Comparison of ENCODE assay signal across 9 cellular contexts in the genomic region with DNA sequence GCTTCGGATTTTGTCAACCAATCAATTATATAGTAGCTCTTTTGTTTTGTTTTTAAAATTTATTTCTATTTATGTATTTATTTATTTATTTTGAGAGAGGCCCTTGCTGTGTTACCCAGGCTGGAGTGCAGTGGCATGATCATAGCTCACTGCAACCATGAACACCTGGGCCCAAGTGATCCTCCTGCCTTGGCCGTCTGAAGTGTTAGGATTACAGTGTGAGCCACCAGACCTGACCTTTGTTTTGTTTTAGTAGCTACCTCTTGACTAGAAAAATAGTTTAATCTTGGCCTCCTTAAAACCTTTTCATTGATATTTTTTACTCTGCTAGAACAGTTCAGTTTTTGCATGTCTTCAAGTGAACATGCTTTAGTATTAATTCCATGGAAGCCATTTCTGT. TPM values are rescaled to one million over a fixed set of nuclear protein-coding genes. Genes with fewer than 3 reads are reported as not detected.
DNase-seq lines count a peak whose midpoint lies in the region; ATAC-seq, FAIRE-seq and TF ChIP-seq lines count a peak whose summit lies in the region.
"Had no signal": no experiment of that assay in that cellular context is flagged by ENCODE, and none has a peak within 500 bp of the region (broad histone marks: within the 10 kb centered on the region; RNA-seq: fewer than 3 reads in every experiment).

No MANE protein-coding gene starts in this region.

- no peak for ATAC-seq in activated CD8-positive, alpha-beta T cell treated with anti-CD3 and anti-CD28 coated beads for 36 hours
- ATAC-seq in GM18502 (IDR thresholded peaks at IDR 0.05; ENCODE audit: poor library complexity, unreplicated experiment) (no peak), HG03045 (IDR thresholded peaks at IDR 0.05; ENCODE audit: unreplicated experiment) (no peak)

- POLR2A ChIA-PET in activated CD4-positive, alpha-beta T cell treated with anti-CD3 and anti-CD28 coated beads, Interleukin-2, amount 10 ng/mL, durations not matched to agents 7 days and 5 days (lab: Charles Lee) = no interaction called here
- POLR2A ChIA-PET in activated CD8-positive, alpha-beta T cell treated with anti-CD3 and anti-CD28 coated beads for 36 hours (lab: Charles Lee) = interaction anchor here (1.3 to 2.1 kb wide), 3 partner anchors 14 to 20 kb away, joined by 3 to 6 read pairs (median 4); no protein-coding TSS in a partner anchor

- H3K9ac ChIP-seq in kidney (ENCODE audit: low read length in 2 of 2) = peak overlapping the region in 1 of 2 donors; percentile 42

- H3K4me3 ChIP-seq in kidney (ENCODE audit: low read length in 2 of 2) (no peak overlapping the region), stomach (no peak overlapping the region)

- no peaks in the 10 kb centered on the region for H3K27me3 ChIP-seq in stomach

- 36 to 50% (median 45%) methylated on average over 2 of the region's 2 CpGs for WGBS in stomach, 5 donors

- intact Hi-C loops in activated CD8-positive, alpha-beta T cell treated with anti-CD3 and anti-CD28 coated beads for 36 hours (cut with micrococcal nuclease) = no loop called here
- intact Hi-C loops in kidney (cut with DNase I) = no loop called here
- intact Hi-C loops in stomach (cut with DNase I; ENCODE audit: low total_unique reads) = no loop called here

- H3K27ac Mint-ChIP-seq in activated CD4-positive, alpha-beta T cell treated with anti-CD3 and anti-CD28 coated beads, Interleukin-2, amount 10 ng/mL, durations not matched to agents 7 days and 5 days = peak overlapping the region; percentile 93
- peak overlapping the region; percentile 88 for H3K27ac Mint-ChIP-seq in activated CD8-positive, alpha-beta T cell treated with anti-CD3 and anti-CD28 coated beads for 36 hours

- TF ChIP-seq POLR2A in stomach (IDR thresholded peaks at IDR 0.05) = no peak

- DNase-seq in activated CD4-positive, alpha-beta T cell treated with anti-CD3 and anti-CD28 coated beads, Interleukin-2, amount 10 ng/mL, durations not matched to agents 7 days and 5 days = no peak
- DNase-seq in activated CD4-positive, alpha-beta T cell treated with anti-CD3 and anti-CD28 coated beads for 1 hour = no peak
- no peak for DNase-seq in activated CD8-positive, alpha-beta T cell treated with anti-CD3 and anti-CD28 coated beads for 36 hours
- DNase-seq in kidney (no peak), stomach (no peak)
- no peak for DNase-seq in stimulated activated CD4-positive, alpha-beta T cell treated with anti-CD3 and anti-CD28 coated beads, Interleukin-2, amount 100 ng/mL, for 24 hours

- TF ChIP-seq EP300 in stomach (IDR thresholded peaks at IDR 0.05) = no peak

- peak overlapping the region; percentile 57 for H3K4me3 Mint-ChIP-seq in activated CD4-positive, alpha-beta T cell treated with anti-CD3 and anti-CD28 coated beads, Interleukin-2, amount 10 ng/mL, durations not matched to agents 7 days and 5 days
- peak overlapping the region; percentile 45 for H3K4me3 Mint-ChIP-seq in activated CD8-positive, alpha-beta T cell treated with anti-CD3 and anti-CD28 coated beads for 36 hours

- CTCF ChIA-PET in activated CD4-positive, alpha-beta T cell treated with anti-CD3 and anti-CD28 coated beads, Interleukin-2, amount 10 ng/mL, durations not matched to agents 7 days and 5 days (lab: Charles Lee) = interaction anchor here (0.6 to 1.0 kb wide), 2 partner anchors 272 to 492 kb away, joined by 3 read pairs; no protein-coding TSS in a partner anchor
- CTCF ChIA-PET in activated CD8-positive, alpha-beta T cell treated with anti-CD3 and anti-CD28 coated beads for 36 hours (lab: Charles Lee) = interaction anchor here (1.0 to 2.0 kb wide), 4 partner anchors 10 to 77 kb away, joined by 3 to 14 read pairs (median 8); no protein-coding TSS in a partner anchor

- H3K9me3 Mint-ChIP-seq in activated CD4-positive, alpha-beta T cell treated with anti-CD3 and anti-CD28 coated beads, Interleukin-2, amount 10 ng/mL, durations not matched to agents 7 days and 5 days = no peaks in the 10 kb centered on the region
- no peaks in the 10 kb centered on the region for H3K9me3 Mint-ChIP-seq in activated CD8-positive, alpha-beta T cell treated with anti-CD3 and anti-CD28 coated beads for 36 hours

- H3K4me1 ChIP-seq in kidney (ENCODE audit: control insufficient read depth in 1 of 2, insufficient read depth in 1 of 2, low read depth in 1 of 2, low read length in 2 of 2) (peaks cover 21 to 27% of the 10 kb centered on the region in 2 donors), stomach (peaks cover 10 to 44% (median 29%) of the 10 kb centered on the region in 4 donors)

- peaks cover 60% of the 10 kb centered on the region for H3K4me1 Mint-ChIP-seq in activated CD4-positive, alpha-beta T cell treated with anti-CD3 and anti-CD28 coated beads, Interleukin-2, amount 10 ng/mL, durations not matched to agents 7 days and 5 days
- H3K4me1 Mint-ChIP-seq in activated CD8-positive, alpha-beta T cell treated with anti-CD3 and anti-CD28 coated beads for 36 hours (ENCODE audit: low read depth) = peaks cover 54% of the 10 kb centered on the region

- no peak for TF ChIP-seq CTCF in activated CD8-positive, alpha-beta T cell treated with anti-CD3 and anti-CD28 coated beads for 36 hours (IDR thresholded peaks at IDR 0.05)
- TF ChIP-seq CTCF in kidney (IDR thresholded peaks at IDR 0.05; ENCODE audit: borderline replicate concordance, extremely low read depth, insufficient read depth) (no peak), stomach (IDR thresholded peaks at IDR 0.05) (no peak)

- peaks cover 13% of the 10 kb centered on the region for H3K36me3 Mint-ChIP-seq in activated CD4-positive, alpha-beta T cell treated with anti-CD3 and anti-CD28 coated beads, Interleukin-2, amount 10 ng/mL, durations not matched to agents 7 days and 5 days (ENCODE audit: low read depth)
- H3K36me3 Mint-ChIP-seq in activated CD8-positive, alpha-beta T cell treated with anti-CD3 and anti-CD28 coated beads for 36 hours (ENCODE audit: low read depth) = peaks cover 1% of the 10 kb centered on the region

- no peaks in the 10 kb centered on the region for H3K27me3 Mint-ChIP-seq in activated CD4-positive, alpha-beta T cell treated with anti-CD3 and anti-CD28 coated beads, Interleukin-2, amount 10 ng/mL, durations not matched to agents 7 days and 5 days
- no peaks in the 10 kb centered on the region for H3K27me3 Mint-ChIP-seq in activated CD8-positive, alpha-beta T cell treated with anti-CD3 and anti-CD28 coated beads for 36 hours

- no peak for FAIRE-seq in kidney (lab: Jason Lieb, UNC)
- FAIRE-seq: islet of Langerhans had no signal

- H3K9me3 ChIP-seq in kidney (ENCODE audit: control insufficient read depth in 1 of 2, low read length in 2 of 2) = no peaks in the 10 kb centered on the region
- no peaks in the 10 kb centered on the region for H3K9me3 ChIP-seq in stomach

- H3K36me3 ChIP-seq in kidney (ENCODE audit: control insufficient read depth in 1 of 2, insufficient read depth in 2 of 2, low read length in 2 of 2) = no peaks in the 10 kb centered on the region
- peaks cover 0 to 8% (median 3%) of the 10 kb centered on the region in 4 donors for H3K36me3 ChIP-seq in stomach

- peak overlapping the region; percentile 52 to 97 for H3K27ac ChIP-seq in kidney (ENCODE audit: low read depth in 2 of 2, low read length in 2 of 2)
- H3K27ac ChIP-seq in stomach = peak overlapping the region in 4 of 5 donors; percentile 53 to 81 (median 72)

RNA-seq across cellular contexts. Expression of gene GARRE1, which starts 15.1 kb away (rescaled TPM):
- 10 to 100 TPM; 16.1 to 16.6 TPM for total RNA-seq in activated CD4-positive, alpha-beta T cell treated with anti-CD3 and anti-CD28 coated beads, Interleukin-2, amount 10 ng/mL, durations not matched to agents 7 days and 5 days
- 1 to 10 TPM; 7.2 to 8.1 TPM for total RNA-seq in activated CD8-positive, alpha-beta T cell treated with anti-CD3 and anti-CD28 coated beads for 36 hours
- 37.7 TPM for total RNA-seq in kidney
- polyA plus RNA-seq in kidney (ENCODE audit: insufficient read depth, low read depth, low replicate concordance) = 5.5 TPM
- total RNA-seq in stomach = 10 to 100 TPM; 12.9 to 60.7 (median 20.1) TPM
- 1 to 10 TPM; 2.1 to 3.6 (median 3.5) TPM for polyA plus RNA-seq in stomach
